ENCODE assay signal across 8 cellular contexts in the genomic region with DNA sequence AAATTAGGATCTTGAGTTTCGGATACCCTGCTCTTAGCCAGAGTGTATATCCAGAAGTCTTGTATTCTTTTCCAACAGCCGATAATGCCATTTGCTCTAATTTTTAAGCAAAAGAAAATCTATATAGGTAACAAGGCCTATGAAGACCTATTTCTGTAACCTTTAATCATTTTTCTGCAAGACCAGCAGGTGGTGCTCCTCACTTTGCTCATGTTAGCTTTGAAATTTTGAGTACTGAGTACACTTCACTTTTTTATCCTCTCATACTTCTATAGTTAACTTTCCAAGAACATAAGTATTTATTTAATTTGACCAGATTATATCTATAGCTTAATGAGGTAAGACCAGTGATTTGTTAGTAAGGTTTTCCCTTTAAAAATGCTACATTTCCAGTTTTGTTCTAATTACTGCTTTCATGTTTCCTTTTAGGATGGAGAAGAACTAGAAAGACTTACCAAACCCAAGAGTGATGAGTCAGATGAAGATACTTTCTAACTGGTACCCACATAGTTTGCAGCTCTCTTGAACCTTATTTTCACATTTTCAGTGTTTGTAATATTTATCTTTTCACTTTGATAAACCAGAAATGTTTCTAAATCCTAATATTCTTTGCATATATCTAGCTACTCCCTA. TPM values are rescaled to one million over a fixed set of nuclear protein-coding genes. Genes with fewer than 3 reads are reported as not detected.
DNase-seq lines count a peak whose midpoint lies in the region; ATAC-seq, FAIRE-seq and TF ChIP-seq lines count a peak whose summit lies in the region.

No MANE protein-coding gene starts in this region.

- peak; percentile 70 for FAIRE-seq in TTC549 (lab: Jason Lieb, UNC)

- no peak for TF ChIP-seq EP300 in sigmoid colon (IDR thresholded peaks at IDR 0.05)

- no peak for ATAC-seq in GM21825 (IDR thresholded peaks at IDR 0.05; ENCODE audit: unreplicated experiment)

- intact Hi-C loops in sigmoid colon (cut with DNase I) = loop anchor here (1.0 to 5.0 kb wide), 3 partner anchors 60 to 400 kb away; partner anchors contain the start of gene CCDC80

- no peaks in the 10 kb centered on the region for H3K27me3 ChIP-seq in sigmoid colon

- H3K27ac ChIP-seq in sigmoid colon = no peak overlapping the region

- no peaks in the 10 kb centered on the region for H3K9me3 ChIP-seq in sigmoid colon

- 87 to 90% methylated on average over 2 of the region's 2 CpGs for WGBS in sigmoid colon, 2 donors

- H3K4me3 ChIP-seq in AG04449 (ENCODE audit: low read depth, low read length) = no peak overlapping the region
- no peak overlapping the region for H3K4me3 ChIP-seq in sigmoid colon

- peak; percentile 37 for DNase-seq in AG04449 (ENCODE audit: low read depth, low spot score)
- DNase-seq in GF-D8 (lab: John Stamatoyannopoulos, UW) = peak; percentile 9
- peak; percentile 1 for DNase-seq in NCI-H1092 (lab: John Stamatoyannopoulos, UW)
- DNase-seq in fibroblast of gingiva (ENCODE audit: low read depth) = peak; percentile 71
- DNase-seq in sigmoid colon = no peak
- no peak for DNase-seq in epidermal melanocyte (ENCODE audit: insufficient read length, low spot score)

- POLR2A ChIA-PET in AG04449 (lab: Yijun Ruan, JAX) = interaction anchor here (0.9 to 1.3 kb wide), 4 partner anchors 53 to 437 kb away, joined by 3 to 4 read pairs (median 4); a partner anchor contains a TSS

- TF ChIP-seq CTCF in AG04449 (IDR thresholded peaks at IDR 0.05; ENCODE audit: insufficient read depth, low read length, missing control alignments) (peak; percentile 53), sigmoid colon (IDR thresholded peaks at IDR 0.05) (peak; percentile 48 to 65 (median 50))

- TF ChIP-seq POLR2A in sigmoid colon (IDR thresholded peaks at IDR 0.05) = no peak

- peaks cover 0 to 69% (median 10%) of the 10 kb centered on the region in 4 donors for H3K36me3 ChIP-seq in sigmoid colon

- H3K4me1 ChIP-seq in sigmoid colon = peaks cover 0 to 9% (median 0%) of the 10 kb centered on the region in 4 donors

- CTCF ChIA-PET in AG04449 (lab: Yijun Ruan, JAX) = interaction anchor here (0.6 to 4.5 kb wide), 42 partner anchors 8 to 705 kb away, joined by 3 to 36 read pairs (median 4); partner anchors contain the start of genes ATG3 and SLC35A5

RNA-seq across cellular contexts. Expression of gene SLC35A5, which starts 20.5 kb away (rescaled TPM):
- 10 to 100 TPM; 16.1 to 32.1 (median 17.5) TPM for total RNA-seq in sigmoid colon
- 10 to 100 TPM in 1 of 3 donors, 1 to 10 TPM in 2; 7.2 to 14.5 (median 8.3) TPM for polyA plus RNA-seq in sigmoid colon

RNA-seq across cellular contexts. Expression of gene ATG3, which starts 20.6 kb away (rescaled TPM):
- 10 to 100 TPM; 28.0 to 49.5 (median 41.1) TPM for total RNA-seq in sigmoid colon
- 10 to 100 TPM; 54.4 to 75.1 (median 56.5) TPM for polyA plus RNA-seq in sigmoid colon

RNA-seq across cellular contexts. Expression of gene CCDC80, which starts 58.6 kb away (rescaled TPM):
- 100 to 1,000 TPM in 1 of 4 donors, 10 to 100 TPM in 3; 18.8 to 201 (median 43.8) TPM for total RNA-seq in sigmoid colon
- 10 to 100 TPM in 2 of 3 donors, 1 to 10 TPM in 1; 1.8 to 30.0 (median 12.1) TPM for polyA plus RNA-seq in sigmoid colon

Comparison
In these comparisons a context has a peak if more than half of its experiments do, and no peak if none do; other contexts are left out.
1. DNase-seq: peak in AG04449 (single experiment), GF-D8 (single experiment), NCI-H1092 (single experiment) and fibroblast of gingiva (single experiment); none in sigmoid colon (single experiment) and epidermal melanocyte (single experiment).